20 cellular contexts compared by ENCODE assay signal in genomic region chr3:75737831-75738493, GRCh38. TPM values are rescaled to one million over a fixed set of nuclear protein-coding genes. Genes with fewer than 3 reads are reported as not detected.
A peak's percentile ranks its signal among the peaks of the same experiment; 100 is the strongest.
DNase-seq lines count a peak whose midpoint lies in the region; ATAC-seq and TF ChIP-seq lines count a peak whose summit lies in the region.
"Had no signal": no experiment of that assay in that cellular context is flagged by ENCODE, and none has a peak within 500 bp of the region (broad histone marks: within the 10 kb centered on the region; RNA-seq: fewer than 3 reads in every experiment).

No MANE protein-coding gene starts in this region.

- ATAC-seq in HG03175 (IDR thresholded peaks at IDR 0.05; ENCODE audit: unreplicated experiment), result no peak
- ATAC-seq: activated CD8-positive, alpha-beta T cell treated with anti-CD3 and anti-CD28 coated beads, Interleukin-2, amount 10 ng/mL, durations not matched to agents 7 days and 5 days; sciatic nerve had no signal

- H2BK12ac ChIP-seq in trophoblast cell (ENCODE audit: low read length), result no peak overlapping the region

- no peak overlapping the region for H3K4me3 ChIP-seq in HEK293 (ENCODE audit: low read depth, low read length)
- H3K4me3 ChIP-seq in astrocyte of the spinal cord (ENCODE audit: low read depth, low read length), result no peak overlapping the region
- H3K4me3 ChIP-seq in fibroblast of lung (replicated peaks in 1 of 4; ENCODE audit: control extremely low read depth in 1 of 4, insufficient read depth in 1 of 4, low read depth in 3 of 4, low read length in 4 of 4), result no peak overlapping the region
- no peak overlapping the region for H3K4me3 ChIP-seq in trophoblast cell (ENCODE audit: low read depth, low read length)
- H3K4me3 ChIP-seq: thyroid gland had no signal

- no peak overlapping the region for H3K23ac ChIP-seq in trophoblast cell (ENCODE audit: low read length)

- H2AK5ac ChIP-seq in trophoblast cell (ENCODE audit: low read length), result no peak overlapping the region

- no peaks in the 10 kb centered on the region for H3K27me3 ChIP-seq in fibroblast of lung (ENCODE audit: control insufficient read depth, insufficient read depth, low read length)
- no peaks in the 10 kb centered on the region for H3K27me3 ChIP-seq in trophoblast cell (ENCODE audit: insufficient read depth, low read length)
- H3K27me3 ChIP-seq: neutrophil, thyroid gland had no signal

- no peak overlapping the region for H4K12ac ChIP-seq in trophoblast cell (ENCODE audit: low read depth, low read length)

- H3K9ac ChIP-seq in fibroblast of lung (ENCODE audit: insufficient read depth, low read length) (no peak overlapping the region), trophoblast cell (ENCODE audit: low read length) (no peak overlapping the region)

- no peak overlapping the region for H3K4ac ChIP-seq in trophoblast cell (ENCODE audit: low read depth, low read length)

- no peak overlapping the region for H3K14ac ChIP-seq in trophoblast cell (ENCODE audit: low read length)

- DNase-seq in astrocyte of the spinal cord (ENCODE audit: low read depth, low spot score), result peak; percentile 46
- peak; percentile 19 to 50 for DNase-seq in fibroblast of lung (ENCODE audit: low read depth in 2 of 2)
- DNase-seq in renal cortical epithelial cell (ENCODE audit: low read depth), result peak; percentile 19
- DNase-seq in HEK293T (ENCODE audit: extremely low spot score), result no peak
- DNase-seq in trophoblast cell, result no peak
- DNase-seq in stimulated activated naive CD4-positive, alpha-beta T cell (lab: John Stamatoyannopoulos, UW), result no peak
- DNase-seq: activated CD8-positive, alpha-beta T cell treated with anti-CD3 and anti-CD28 coated beads, Interleukin-2, amount 10 ng/mL, durations not matched to agents 7 days and 5 days; activated naive CD8-positive, alpha-beta T cell treated with anti-CD3 and anti-CD28 coated beads, Interleukin-2, amount 10 ng/mL, durations not matched to agents 7 days and 5 days; AML-193; cerebellar nuclear complex; head of caudate nucleus; Kasumi-1; NCI-H146; NCI-H226; T-helper 1 cell; thyroid gland had no signal

- no peak for TF ChIP-seq CTCF in HEK293 (tag by site-specific recombination; IDR thresholded peaks at IDR 0.05)
- TF ChIP-seq CTCF in astrocyte of the spinal cord (IDR thresholded peaks at IDR 0.05; ENCODE audit: low read depth, low read length), result no peak
- no peak for TF ChIP-seq CTCF in fibroblast of lung (conservative IDR thresholded peaks at IDR 0.05 in 1 of 2, IDR thresholded peaks at IDR 0.05 in 1 of 2; ENCODE audit: low read depth in 1 of 2, low read length in 2 of 2)

- H3K9me3 ChIP-seq in HEK293 (ENCODE audit: control insufficient read depth, insufficient read depth, low read depth, low read length) (no peaks in the 10 kb centered on the region), fibroblast of lung (ENCODE audit: control insufficient read depth, insufficient read depth, low read depth, low read length) (peaks cover 2% of the 10 kb centered on the region), trophoblast cell (ENCODE audit: insufficient read depth, low read depth, low read length) (peaks cover 17% of the 10 kb centered on the region)

- no peaks in the 10 kb centered on the region for H4K20me1 ChIP-seq in fibroblast of lung (ENCODE audit: control insufficient read depth, extremely low read depth, insufficient read depth, low read length)

- no peaks in the 10 kb centered on the region for H3K4me1 ChIP-seq in HEK293 (ENCODE audit: control insufficient read depth, insufficient read depth, low read length)
- no peaks in the 10 kb centered on the region for H3K4me1 ChIP-seq in fibroblast of lung (ENCODE audit: control insufficient read depth, extremely low read depth, insufficient read depth, low read length)
- no peaks in the 10 kb centered on the region for H3K4me1 ChIP-seq in trophoblast cell (ENCODE audit: control insufficient read depth in 1 of 2, insufficient read depth in 2 of 2, low read length in 2 of 2)
- H3K4me1 ChIP-seq: thyroid gland had no signal

- no peak overlapping the region for H3K18ac ChIP-seq in trophoblast cell (ENCODE audit: low read length)

- no peak overlapping the region for H2BK120ac ChIP-seq in trophoblast cell (ENCODE audit: insufficient read depth, low read length, poor library complexity)

- H2BK5ac ChIP-seq in trophoblast cell (ENCODE audit: low read depth, low read length, poor library complexity), result no peak overlapping the region

- H4K91ac ChIP-seq in trophoblast cell (ENCODE audit: low read depth, low read length), result no peak overlapping the region

- no CpG with 5 or more reads among the region's 7 CpGs for WGBS in trophoblast cell (ENCODE audit: extremely low coverage, insufficient coverage, insufficient read length)

- H2AFZ ChIP-seq in fibroblast of lung (ENCODE audit: low read length) (no peak overlapping the region), trophoblast cell (ENCODE audit: insufficient read depth, low read length, poor library complexity) (no peak overlapping the region)

- H3K27ac ChIP-seq in HEK293 (ENCODE audit: extremely low read depth, low read depth, low read length), result no peak overlapping the region
- H3K27ac ChIP-seq in fibroblast of lung (ENCODE audit: insufficient read depth, low read length), result no peak overlapping the region
- H3K27ac ChIP-seq in trophoblast cell (ENCODE audit: low read depth, low read length), result no peak overlapping the region
- H3K27ac ChIP-seq: neutrophil, thyroid gland had no signal

- H3K79me2 ChIP-seq in fibroblast of lung (ENCODE audit: control insufficient read depth, insufficient read depth, low read length), result no peaks in the 10 kb centered on the region
- no peaks in the 10 kb centered on the region for H3K79me2 ChIP-seq in trophoblast cell (ENCODE audit: control insufficient read depth, insufficient read depth, low read length, poor library complexity)

- H3K36me3 ChIP-seq in HEK293 (ENCODE audit: control insufficient read depth in 2 of 2, insufficient read depth in 1 of 2, low read length in 2 of 2) (peaks cover 0 to 34% of the 10 kb centered on the region in 2 experiments; a peak in 1 of 3 replicates), fibroblast of lung (ENCODE audit: control insufficient read depth, insufficient read depth, low read length) (peaks cover 2% of the 10 kb centered on the region), trophoblast cell (ENCODE audit: control insufficient read depth in 1 of 2, insufficient read depth in 2 of 2, low read length in 2 of 2) (peaks cover 3 to 17% of the 10 kb centered on the region in 2 experiments)
- H3K36me3 ChIP-seq: neutrophil had no signal

- H3K4me2 ChIP-seq in fibroblast of lung (ENCODE audit: extremely low read depth, insufficient read depth, low read length) (no peak overlapping the region), trophoblast cell (ENCODE audit: low read length) (no peak overlapping the region)

- POLR2A ChIA-PET in HEK293 (lab: Yijun Ruan, JAX) (no interaction called here), HEK293T (lab: Yijun Ruan, JAX) (no interaction called here)

- CTCF ChIA-PET in HEK293 (lab: Yijun Ruan, JAX), result no interaction called here
- CTCF ChIA-PET in HEK293T (lab: Yijun Ruan, JAX), result no interaction called here

- H4K8ac ChIP-seq in trophoblast cell (ENCODE audit: low read depth, low read length), result no peak overlapping the region

- in situ Hi-C loops in astrocyte of the spinal cord (cut with HindIII; ENCODE audit: low sequenced_read_pairs), result no loop called here

- H3K79me1 ChIP-seq in trophoblast cell (ENCODE audit: low read length), result no peaks in the 10 kb centered on the region

TF ChIP-seq in HEK293, 187 proteins besides CTCF, POLR2A, EP300 and RAD21:
- TF ChIP-seq ZNF274 (IDR thresholded peaks at IDR 0.05; ENCODE audit: low read length) (peak; percentile 67), ZNF274 (tag by site-specific recombination; IDR thresholded peaks at IDR 0.05; ENCODE audit: borderline replicate concordance) (peak; percentile 90; the same call in 1 of the 2 replicates), ZNF140 (tag by site-specific recombination; IDR thresholded peaks at IDR 0.05) (no peak), ZNF214 (tag by site-specific recombination; IDR thresholded peaks at IDR 0.05; ENCODE audit: borderline replicate concordance) (no peak), SETDB1 (IDR thresholded peaks at IDR 0.05; ENCODE audit: insufficient read length, low read length) (peak; percentile 97), TRIM28 (IDR thresholded peaks at IDR 0.05; ENCODE audit: borderline replicate concordance, low read length) (peak; percentile 91)

TF ChIP-seq in HEK293T, 16 proteins besides CTCF, POLR2A, EP300 and RAD21:
- TF ChIP-seq FOXM1 (IDR thresholded peaks at IDR 0.05; ENCODE audit: borderline replicate concordance), result no peak

RNA-seq across cellular contexts. Expression of gene ZNF717, which starts 47.4 kb away (rescaled TPM):
- 18.2 and 23.8 TPM in 2 replicates for total RNA-seq in fibroblast of lung
- 8.8 and 11.4 TPM in 2 replicates for polyA plus RNA-seq in fibroblast of lung
- polyA plus RNA-seq in fibroblast of lung (2012), result 4.4 and 5.2 TPM in 2 replicates
- 2.3 and 2.8 TPM in 2 replicates for polyA minus RNA-seq in fibroblast of lung (ENCODE audit: low replicate concordance)
- total RNA-seq in renal cortical epithelial cell, result 12.0 and 17.7 TPM in 2 replicates
- polyA plus RNA-seq in trophoblast cell (2013), result 3.9 and 4.5 TPM in 2 replicates

Comparison
In these comparisons a context has a peak if more than half of its experiments do, and no peak if none do; other contexts are left out.
1. DNase-seq: peak in astrocyte of the spinal cord (single experiment), fibroblast of lung (2 of 2) and renal cortical epithelial cell (single experiment); none in HEK293T (single experiment), trophoblast cell (0 of 2) and stimulated activated naive CD4-positive, alpha-beta T cell (0 of 6).